In genomic region chr22:35889071-35889470, GRCh38 we compare ENCODE assay signal across 4 cellular contexts.
"Had no signal": no experiment of that assay in that cellular context is flagged by ENCODE, and none has a peak within 500 bp of the region (broad histone marks: within the 10 kb centered on the region; RNA-seq: fewer than 3 reads in every experiment).

No MANE protein-coding gene starts in this region.

- H3K4me3 ChIP-seq: GM23338 had no signal

- DNase-seq: H9, HCEC 1CT had no signal

- H3K9me3 Mint-ChIP-seq: GM23338, H9, IgD-negative memory B cell had no signal

- ATAC-seq: GM23338 had no signal

- H3K4me3 Mint-ChIP-seq: GM23338, H9, IgD-negative memory B cell had no signal

- H3K4me1 Mint-ChIP-seq: IgD-negative memory B cell had no signal

- H3K27ac Mint-ChIP-seq: GM23338, IgD-negative memory B cell had no signal

- H3K36me3 Mint-ChIP-seq: IgD-negative memory B cell had no signal
